ENCODE assay signal across 26 cellular contexts in the genomic region with DNA sequence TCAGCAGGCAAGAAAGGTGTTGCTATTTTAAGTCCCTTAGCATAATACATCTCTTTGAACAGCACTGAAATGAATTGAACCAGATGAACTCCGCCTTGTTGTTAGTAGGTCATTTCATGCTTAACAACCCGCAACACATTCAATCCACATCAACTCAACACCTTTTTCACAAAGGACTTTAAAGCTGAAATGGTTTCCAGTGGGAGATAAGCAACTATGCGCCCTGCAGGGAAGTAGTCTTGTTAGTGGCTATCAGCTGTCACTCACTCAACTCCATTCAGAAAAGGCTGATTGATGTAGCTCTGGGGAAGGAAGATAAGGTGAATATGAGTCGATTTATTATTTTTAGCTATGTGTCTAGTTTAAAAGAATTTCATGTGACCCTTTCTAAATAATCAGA.
"Had no signal": no experiment of that assay in that cellular context is flagged by ENCODE, and none has a peak within 500 bp of the region (broad histone marks: within the 10 kb centered on the region; RNA-seq: fewer than 3 reads in every experiment).

No MANE protein-coding gene starts in this region.

- H3K36me3 ChIP-seq: esophagus squamous epithelium, ovary, prostate gland had no signal

- H3K27me3 ChIP-seq: esophagus squamous epithelium, gastroesophageal sphincter, left lung, neutrophil, ovary, thyroid gland, upper lobe of right lung had no signal

- H3K4me1 ChIP-seq: esophagus squamous epithelium, gastroesophageal sphincter, left lung, prostate gland, upper lobe of right lung had no signal

- H3K27ac ChIP-seq: coronary artery, esophagus squamous epithelium, gastroesophageal sphincter, left lung, neutrophil, ovary, prostate gland, thyroid gland, upper lobe of right lung had no signal

- DNase-seq: activated B cell treated with CpG ODN at 0.5 μM for 24 hours; activated CD4-positive, alpha-beta T cell treated with anti-CD3 and anti-CD28 coated beads for 4 hours; activated CD4-positive, alpha-beta T cell treated with anti-CD3 and anti-CD28 coated beads, Interleukin-2, amount 50 U/mL, for 48 hours; activated CD8-positive, alpha-beta memory T cell treated with anti-CD3 and anti-CD28 coated beads, Interleukin-2, amount 50 U/mL, for 48 hours; activated naive CD4-positive, alpha-beta T cell treated with Interleukin-2 at 50 U/mL for 16 hours; activated naive CD8-positive, alpha-beta T cell treated with anti-CD3 and anti-CD28 coated beads for 36 hours; activated T-cell treated with anti-CD3 and anti-CD28 coated beads, Interleukin-2, amount 50 U/mL, for 4 hours; amniotic stem cell; cerebellar nuclear complex; esophagus squamous epithelium; head of caudate nucleus; kidney; left lung; mammary epithelial cell; midbrain; ovary; stimulated activated CD4-positive, alpha-beta T cell treated with anti-CD3 and anti-CD28 coated beads, Interleukin-4, amount 100 ng/mL, for 24 hours; substantia nigra; T-helper 9 cell; thyroid gland; upper lobe of right lung had no signal

- ATAC-seq: activated T-cell treated with anti-CD3 and anti-CD28 coated beads, Interleukin-2, amount 50 U/mL, for 4 hours; gastroesophageal sphincter; left lung; upper lobe of right lung had no signal

- H3K4me3 ChIP-seq: coronary artery, esophagus squamous epithelium, gastroesophageal sphincter, left lung, ovary, prostate gland, thyroid gland, upper lobe of right lung had no signal

- H3K9me3 ChIP-seq: esophagus squamous epithelium, gastroesophageal sphincter, left lung, neutrophil, ovary, prostate gland, thyroid gland, upper lobe of right lung had no signal

- FAIRE-seq: bronchial epithelial cell, kidney had no signal
